ENCODE assay signal across 19 cellular contexts in the genomic region with DNA sequence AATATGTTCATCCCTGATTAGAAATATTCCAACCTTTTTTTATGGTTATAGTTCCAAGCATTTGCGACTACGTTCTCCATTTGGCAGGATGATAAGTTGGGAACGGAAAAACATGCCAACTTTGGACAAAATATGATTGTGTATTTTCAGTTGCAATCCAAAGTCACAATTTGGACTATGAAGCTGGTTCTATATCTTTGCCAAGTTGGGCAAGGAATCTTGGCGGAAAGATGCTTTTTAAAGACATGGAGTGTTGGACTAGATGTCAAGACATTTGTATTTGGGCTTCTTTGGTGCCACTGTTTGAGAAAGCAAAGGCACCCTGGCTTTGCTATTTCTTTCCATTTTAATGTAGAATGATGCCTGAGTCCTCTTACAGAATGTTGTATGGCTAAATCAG. TPM values are rescaled to one million over a fixed set of nuclear protein-coding genes. Genes with fewer than 3 reads are reported as not detected.
DNase-seq lines count a peak whose midpoint lies in the region; ATAC-seq and TF ChIP-seq lines count a peak whose summit lies in the region.
"Had no signal": no experiment of that assay in that cellular context is flagged by ENCODE, and none has a peak within 500 bp of the region (broad histone marks: within the 10 kb centered on the region; RNA-seq: fewer than 3 reads in every experiment).

No MANE protein-coding gene starts in this region.

- POLR2A ChIA-PET in activated CD8-positive, alpha-beta T cell treated with anti-CD3 and anti-CD28 coated beads, Interleukin-2, amount 10 ng/mL, durations not matched to agents 7 days and 5 days (lab: Charles Lee) = no interaction called here

- no peaks in the 10 kb centered on the region for H3K9me3 ChIP-seq in ascending aorta
- no peaks in the 10 kb centered on the region for H3K9me3 ChIP-seq in tibial artery
- H3K9me3 ChIP-seq: HAP-1 had no signal

- H3K27me3 Mint-ChIP-seq in activated CD8-positive, alpha-beta T cell treated with anti-CD3 and anti-CD28 coated beads, Interleukin-2, amount 10 ng/mL, durations not matched to agents 7 days and 5 days (ENCODE audit: low read depth) = peaks cover 4% of the 10 kb centered on the region

- H3K27me3 ChIP-seq in ascending aorta (no peaks in the 10 kb centered on the region), tibial artery (no peaks in the 10 kb centered on the region)

- no peaks in the 10 kb centered on the region for H3K36me3 Mint-ChIP-seq in activated CD8-positive, alpha-beta T cell treated with anti-CD3 and anti-CD28 coated beads, Interleukin-2, amount 10 ng/mL, durations not matched to agents 7 days and 5 days (ENCODE audit: low read depth)
- H3K36me3 Mint-ChIP-seq: CD4-positive, alpha-beta memory T cell had no signal

- intact Hi-C loops in ascending aorta (cut with DNase I) = no loop called here
- intact Hi-C loops in tibial artery (cut with DNase I; ENCODE audit: low total_unique reads) = loop anchor here (5.0 kb wide), 1 partner anchor 215 kb away; no protein-coding TSS in a partner anchor

- no peak overlapping the region for H3K27ac Mint-ChIP-seq in activated CD8-positive, alpha-beta T cell treated with anti-CD3 and anti-CD28 coated beads, Interleukin-2, amount 10 ng/mL, durations not matched to agents 7 days and 5 days
- H3K27ac Mint-ChIP-seq: CD4-positive, alpha-beta memory T cell; GM23338; HFFc6 had no signal

- peaks cover 3% of the 10 kb centered on the region for H3K9me3 Mint-ChIP-seq in activated CD8-positive, alpha-beta T cell treated with anti-CD3 and anti-CD28 coated beads, Interleukin-2, amount 10 ng/mL, durations not matched to agents 7 days and 5 days (ENCODE audit: insufficient read depth)

- H3K4me1 ChIP-seq in ascending aorta = peaks cover 4 to 16% of the 10 kb centered on the region in 2 donors
- H3K4me1 ChIP-seq in tibial artery = peaks cover 0 to 53% (median 21%) of the 10 kb centered on the region in 4 donors

- no peak overlapping the region for H3K4me3 Mint-ChIP-seq in activated CD8-positive, alpha-beta T cell treated with anti-CD3 and anti-CD28 coated beads, Interleukin-2, amount 10 ng/mL, durations not matched to agents 7 days and 5 days
- H3K4me3 Mint-ChIP-seq: CD4-positive, alpha-beta memory T cell; GM23338; HFFc6 had no signal

- DNase-seq in NCI-H446 treated with DMSO at 0.1 percent for 48 hours (lab: John Stamatoyannopoulos, UW) (peak; percentile 39), ascending aorta (ENCODE audit: low spot score in 2 of 2) (no peak), globus pallidus (ENCODE audit: low spot score) (peak; percentile 5), tibial artery (no peak), activated gamma-delta T cell treated with Interleukin-2 at 50 U/mL for 16 hours (no peak), NCI-H2171 treated with DMSO at 0.1 percent for 48 hours (lab: John Stamatoyannopoulos, UW) (no peak)
- DNase-seq in activated CD8-positive, alpha-beta T cell treated with anti-CD3 and anti-CD28 coated beads, Interleukin-2, amount 10 ng/mL, durations not matched to agents 7 days and 5 days = no peak
- DNase-seq: 8988T; C1 segment of cervical spinal cord; Calu3; CD4-positive, alpha-beta memory T cell; COR-L47; DMS53; DMS79 treated with DMSO at 0.1 percent for 48 hours; GF-D8; HFFc6 had no signal

- H3K4me1 Mint-ChIP-seq in activated CD8-positive, alpha-beta T cell treated with anti-CD3 and anti-CD28 coated beads, Interleukin-2, amount 10 ng/mL, durations not matched to agents 7 days and 5 days (ENCODE audit: low read depth) = no peaks in the 10 kb centered on the region
- H3K4me1 Mint-ChIP-seq: CD4-positive, alpha-beta memory T cell had no signal

- TF ChIP-seq CTCF in ascending aorta (IDR thresholded peaks at IDR 0.05) = no peak
- no peak for TF ChIP-seq CTCF in tibial artery (IDR thresholded peaks at IDR 0.05)

- H3K36me3 ChIP-seq in ascending aorta (no peaks in the 10 kb centered on the region), tibial artery (no peaks in the 10 kb centered on the region)
- H3K36me3 ChIP-seq: HAP-1 had no signal

- no peak for ATAC-seq in activated CD8-positive, alpha-beta T cell treated with anti-CD3 and anti-CD28 coated beads, Interleukin-2, amount 10 ng/mL, durations not matched to agents 7 days and 5 days
- ATAC-seq: GM23338 had no signal

- CTCF ChIA-PET in activated CD8-positive, alpha-beta T cell treated with anti-CD3 and anti-CD28 coated beads, Interleukin-2, amount 10 ng/mL, durations not matched to agents 7 days and 5 days (lab: Charles Lee) = interaction anchor here (1.3 kb wide), 1 partner anchor 9 kb away, joined by 5 read pairs; no protein-coding TSS in a partner anchor

- H3K27ac ChIP-seq in ascending aorta (peak overlapping the region; percentile 27 to 59), tibial artery (peak overlapping the region; percentile 62 to 67)

- H3K4me3 ChIP-seq in ascending aorta = no peak overlapping the region
- H3K4me3 ChIP-seq in tibial artery = no peak overlapping the region
- H3K4me3 ChIP-seq: GM23338, HAP-1 had no signal

RNA-seq across cellular contexts. Expression of a gene that starts 33.3 kb away (rescaled TPM):
- total RNA-seq in ascending aorta = 101 TPM
- total RNA-seq in activated CD8-positive, alpha-beta T cell treated with anti-CD3 and anti-CD28 coated beads, Interleukin-2, amount 10 ng/mL, durations not matched to agents 7 days and 5 days = under 1 TPM; 0.16 to 0.34 TPM
- total RNA-seq: G401 had no signal

Comparison
In these comparisons a context has a peak if more than half of its experiments do, and no peak if none do; other contexts are left out.
1. DNase-seq: peak in NCI-H446 treated with DMSO at 0.1 percent for 48 hours (single experiment) and globus pallidus (single experiment); none in ascending aorta (0 of 2), tibial artery (0 of 2), activated gamma-delta T cell treated with Interleukin-2 at 50 U/mL for 16 hours (single experiment), activated CD8-positive, alpha-beta T cell treated with anti-CD3 and anti-CD28 coated beads, Interleukin-2, amount 10 ng/mL, durations not matched to agents 7 days and 5 days (single experiment) and NCI-H2171 treated with DMSO at 0.1 percent for 48 hours (single experiment).
2. RNA of a gene that starts 33.3 kb away (total RNA-seq): 101 TPM in ascending aorta (single experiment); 0.16 to 0.34 TPM in activated CD8-positive, alpha-beta T cell treated with anti-CD3 and anti-CD28 coated beads, Interleukin-2, amount 10 ng/mL, durations not matched to agents 7 days and 5 days; every median in the first group is over 10 times any median in the second.